ENCODE assay signal across 18 cellular contexts in the genomic region with DNA sequence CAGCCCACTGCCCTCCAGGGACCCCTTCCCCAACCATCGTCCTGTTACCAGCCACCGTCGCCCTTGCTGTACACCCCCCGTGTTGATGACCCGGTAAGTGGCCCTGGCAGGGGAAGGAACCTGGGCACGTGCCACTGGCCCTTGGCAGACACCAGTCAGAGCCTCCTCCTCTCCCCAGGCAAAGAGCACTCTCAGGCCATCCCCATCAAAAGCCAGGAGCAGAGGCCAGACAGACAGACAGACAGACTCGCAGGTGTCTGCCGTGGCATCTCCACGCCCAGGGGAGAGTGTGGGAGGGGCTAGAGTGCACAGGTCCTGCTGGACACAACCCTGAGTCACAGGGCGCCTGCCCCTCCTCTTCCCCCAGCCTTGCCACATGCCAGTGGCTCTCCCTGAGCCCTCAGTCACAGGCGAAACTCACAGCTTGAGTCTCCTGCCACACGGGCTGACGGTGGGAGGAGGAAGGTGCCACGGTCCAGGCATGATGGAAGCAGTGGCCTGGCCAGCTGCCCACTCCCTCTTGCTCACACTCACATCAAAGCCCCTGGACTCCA. TPM values are rescaled to one million over a fixed set of nuclear protein-coding genes. Genes with fewer than 3 reads are reported as not detected.
DNase-seq lines count a peak whose midpoint lies in the region; ATAC-seq and TF ChIP-seq lines count a peak whose summit lies in the region.
"Had no signal": no experiment of that assay in that cellular context is flagged by ENCODE, and none has a peak within 500 bp of the region (broad histone marks: within the 10 kb centered on the region; RNA-seq: fewer than 3 reads in every experiment).

No MANE protein-coding gene starts in this region.

- no peaks in the 10 kb centered on the region for H3K27me3 Mint-ChIP-seq in type B pancreatic cell
- H3K27me3 Mint-ChIP-seq: activated CD8-positive, alpha-beta T cell treated with anti-CD3 and anti-CD28 coated beads for 36 hours; stimulated activated naive CD8-positive, alpha-beta T cell treated with anti-CD3 and anti-CD28 coated beads, Interleukin-15, Interleukin-2, amounts not matched to agents 100 ng/mL and 50 ng/mL, for 24 hours had no signal

- H3K9me3 Mint-ChIP-seq in type B pancreatic cell: no peaks in the 10 kb centered on the region
- H3K9me3 Mint-ChIP-seq: activated CD8-positive, alpha-beta T cell treated with anti-CD3 and anti-CD28 coated beads for 36 hours; stimulated activated naive CD8-positive, alpha-beta T cell treated with anti-CD3 and anti-CD28 coated beads, Interleukin-15, Interleukin-2, amounts not matched to agents 100 ng/mL and 50 ng/mL, for 24 hours had no signal

- no peaks in the 10 kb centered on the region for H3K36me3 Mint-ChIP-seq in type B pancreatic cell

- H3K4me3 Mint-ChIP-seq in type B pancreatic cell: no peak overlapping the region
- H3K4me3 Mint-ChIP-seq: activated CD8-positive, alpha-beta T cell treated with anti-CD3 and anti-CD28 coated beads for 36 hours; stimulated activated naive CD8-positive, alpha-beta T cell treated with anti-CD3 and anti-CD28 coated beads, Interleukin-15, Interleukin-2, amounts not matched to agents 100 ng/mL and 50 ng/mL, for 24 hours had no signal

- peaks cover 8% of the 10 kb centered on the region for H3K4me1 Mint-ChIP-seq in type B pancreatic cell (ENCODE audit: unreplicated experiment)

- DNase-seq in Right ventricle myocardium inferior (ENCODE audit: missing footprints): no peak
- no peak for DNase-seq in cardiac septum (ENCODE audit: low spot score)
- peak; percentile 46 for DNase-seq in RPMI8226
- peak; percentile 67 for DNase-seq in type B pancreatic cell (ENCODE audit: extremely low spot score, unreplicated experiment)
- DNase-seq: activated CD8-positive, alpha-beta T cell treated with anti-CD3 and anti-CD28 coated beads for 36 hours; amygdala; cortex of kidney; NCI-H146; NCI-H446 treated with DMSO at 0.1 percent for 48 hours; OCI-M1 had no signal

- ATAC-seq in Right ventricle myocardium inferior (peak; percentile 14), esophagus mucosa (peak; percentile 71), HG02588 (IDR thresholded peaks at IDR 0.05; ENCODE audit: unreplicated experiment) (no peak), HG03139 (IDR thresholded peaks at IDR 0.05; ENCODE audit: unreplicated experiment) (no peak), HG03439 (IDR thresholded peaks at IDR 0.05; ENCODE audit: unreplicated experiment) (no peak)
- ATAC-seq: activated CD8-positive, alpha-beta T cell treated with anti-CD3 and anti-CD28 coated beads for 36 hours had no signal

- intact Hi-C loops in Right ventricle myocardium inferior (cut with DNase I) (no loop called here), cardiac septum (cut with DNase I) (no loop called here)

- no peak overlapping the region for H3K27ac Mint-ChIP-seq in type B pancreatic cell
- H3K27ac Mint-ChIP-seq: activated CD8-positive, alpha-beta T cell treated with anti-CD3 and anti-CD28 coated beads for 36 hours; stimulated activated naive CD8-positive, alpha-beta T cell treated with anti-CD3 and anti-CD28 coated beads, Interleukin-15, Interleukin-2, amounts not matched to agents 100 ng/mL and 50 ng/mL, for 24 hours had no signal

- no peak for TF ChIP-seq CTCF in type B pancreatic cell (conservative IDR thresholded peaks at IDR 0.05)

RNA-seq across cellular contexts. Expression of a gene that starts 7.8 kb away (rescaled TPM):
- total RNA-seq in Right ventricle myocardium inferior (49.5 TPM), cardiac septum (39.8 TPM), esophagus mucosa (18.6 TPM), type B pancreatic cell (ENCODE audit: low replicate concordance) (91.9 and 98.1 TPM in 2 replicates)

RNA-seq across cellular contexts. Expression of a gene that starts 21.7 kb away (rescaled TPM):
- total RNA-seq in Right ventricle myocardium inferior: not detected
- not detected for total RNA-seq in cardiac septum
- not detected for total RNA-seq in esophagus mucosa
- total RNA-seq in type B pancreatic cell (ENCODE audit: low replicate concordance): not detected in 2 replicates
- total RNA-seq: activated CD8-positive, alpha-beta T cell treated with anti-CD3 and anti-CD28 coated beads for 36 hours; osteocyte had no signal

RNA-seq across cellular contexts. Expression of a gene that starts 22.7 kb away (rescaled TPM):
- total RNA-seq in Right ventricle myocardium inferior (1.7 TPM), cardiac septum (0.94 TPM), esophagus mucosa (0.12 TPM), type B pancreatic cell (ENCODE audit: low replicate concordance) (2.2 and 5.0 TPM in 2 replicates)

RNA-seq across cellular contexts. Expression of a gene that starts 26.1 kb away (rescaled TPM):
- total RNA-seq in Right ventricle myocardium inferior (18.9 TPM), cardiac septum (17.7 TPM), esophagus mucosa (21.3 TPM), type B pancreatic cell (ENCODE audit: low replicate concordance) (39.3 and 65.4 TPM in 2 replicates)

RNA-seq across cellular contexts. Expression of a gene that starts 36.2 kb away (rescaled TPM):
- total RNA-seq in Right ventricle myocardium inferior (0.35 TPM), cardiac septum (not detected), esophagus mucosa (not detected), type B pancreatic cell (ENCODE audit: low replicate concordance) (0.77 and 0.83 TPM in 2 replicates)
- total RNA-seq: glomerular endothelial cell, osteocyte, ureter had no signal

Comparison
In these comparisons a context has a peak if more than half of its experiments do, and no peak if none do; other contexts are left out.
1. ATAC-seq: peak in Right ventricle myocardium inferior (single experiment) and esophagus mucosa (single experiment); none in HG02588 (single experiment), HG03139 (single experiment) and HG03439 (single experiment).
2. DNase-seq: peak in RPMI8226 (single experiment) and type B pancreatic cell (single experiment); none in Right ventricle myocardium inferior (single experiment) and cardiac septum (single experiment).